27 cellular contexts compared by ENCODE assay signal in the genomic region with DNA sequence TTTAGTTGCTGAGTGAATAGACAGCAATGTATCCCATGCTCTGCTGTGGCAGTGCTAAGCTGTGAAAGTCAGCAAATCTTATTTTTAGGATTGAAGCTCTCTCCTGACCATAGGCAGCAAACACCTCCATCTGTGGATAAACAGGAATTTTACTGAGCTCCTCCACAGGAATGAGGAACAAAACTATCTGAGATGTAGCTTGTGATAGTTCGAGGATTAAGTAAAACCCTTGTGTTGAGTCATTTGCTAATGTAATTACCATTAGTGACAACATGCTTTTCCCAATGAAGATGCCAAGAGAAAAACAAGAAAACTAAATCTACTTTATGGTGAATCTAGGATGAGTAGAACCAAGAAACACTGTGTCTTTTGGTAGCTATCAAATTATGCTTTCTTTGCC.
DNase-seq lines count a peak whose midpoint lies in the region; ATAC-seq, FAIRE-seq and TF ChIP-seq lines count a peak whose summit lies in the region.
"Had no signal": no experiment of that assay in that cellular context is flagged by ENCODE, and none has a peak within 500 bp of the region (broad histone marks: within the 10 kb centered on the region; RNA-seq: fewer than 3 reads in every experiment).

No MANE protein-coding gene starts in this region.

- CTCF ChIA-PET in SK-N-SH (lab: Yijun Ruan, JAX): interaction anchor here (1.1 to 1.7 kb wide), 2 partner anchors 12 to 63 kb away, joined by 3 to 5 read pairs; no protein-coding TSS in a partner anchor

- no peaks in the 10 kb centered on the region for H4K20me1 ChIP-seq in SK-N-SH (ENCODE audit: insufficient read depth)
- peaks cover 4% of the 10 kb centered on the region for H4K20me1 ChIP-seq in astrocyte (ENCODE audit: insufficient read depth, low read length)

- H3K9me2 ChIP-seq in SK-N-SH: no peaks in the 10 kb centered on the region

- H2AFZ ChIP-seq in SK-N-SH (ENCODE audit: low read depth): no peak overlapping the region
- no peak overlapping the region for H2AFZ ChIP-seq in astrocyte (ENCODE audit: low read depth, low read length)

- H3K79me2 ChIP-seq in SK-N-SH (ENCODE audit: insufficient read depth): no peaks in the 10 kb centered on the region; the same call in 1 of the 2 replicates
- peaks cover 2% of the 10 kb centered on the region for H3K79me2 ChIP-seq in astrocyte (ENCODE audit: insufficient read depth, low read length)

- H3K36me3 Mint-ChIP-seq in astrocyte (ENCODE audit: low read depth, unreplicated experiment): no peaks in the 10 kb centered on the region
- H3K36me3 Mint-ChIP-seq: activated naive CD8-positive, alpha-beta T cell treated with anti-CD3 and anti-CD28 coated beads for 36 hours; memory B cell had no signal

- no peak overlapping the region for H3K27ac Mint-ChIP-seq in astrocyte (ENCODE audit: unreplicated experiment)
- H3K27ac Mint-ChIP-seq: activated CD8-positive, alpha-beta T cell treated with anti-CD3 and anti-CD28 coated beads, Interleukin-2, amount 10 ng/mL, durations not matched to agents 7 days and 5 days; activated naive CD8-positive, alpha-beta T cell treated with anti-CD3 and anti-CD28 coated beads for 36 hours; CD4-positive, alpha-beta T cell; IgD-negative memory B cell; memory B cell; T-helper 17 cell had no signal

- ATAC-seq in SK-N-SH treated with all-trans-retinoic acid at 6 μM for 48 hours (peak; percentile 64), aorta (ENCODE audit: low FRiP score) (no peak), gastrocnemius medialis (no peak)
- ATAC-seq: activated CD8-positive, alpha-beta T cell treated with anti-CD3 and anti-CD28 coated beads, Interleukin-2, amount 10 ng/mL, durations not matched to agents 7 days and 5 days; body of pancreas; left colon; T-helper 17 cell had no signal

- DNase-seq in SK-N-SH: no peak
- peak; percentile 32 for DNase-seq in astrocyte (ENCODE audit: low read depth)
- peak; percentile 16 for DNase-seq in kidney tubule cell (ENCODE audit: low spot score)
- DNase-seq in NCI-H1436 (lab: John Stamatoyannopoulos, UW): no peak
- DNase-seq in aorta: no peak
- DNase-seq in gastrocnemius medialis: no peak
- no peak for DNase-seq in activated CD4-positive, alpha-beta T cell treated with anti-CD3 and anti-CD28 coated beads, Interleukin-2, amount 50 U/mL, for 48 hours
- DNase-seq: activated CD8-positive, alpha-beta T cell treated with anti-CD3 and anti-CD28 coated beads, Interleukin-2, amount 10 ng/mL, durations not matched to agents 7 days and 5 days; activated effector memory CD4-positive, alpha-beta T cell treated with Interleukin-2 at 50 U/mL for 16 hours; activated naive CD8-positive, alpha-beta T cell treated with anti-CD3 and anti-CD28 coated beads for 36 hours; body of pancreas; CD4-positive, alpha-beta T cell; EL; foreskin melanocyte; GOT3; left colon; NCI-H2081 treated with DMSO at 0.1 percent for 48 hours; NCI-H446 treated with DMSO at 0.1 percent for 48 hours; stimulated activated naive CD4-positive, alpha-beta T cell; T-helper 17 cell had no signal

- no peaks in the 10 kb centered on the region for H3K27me3 Mint-ChIP-seq in astrocyte (ENCODE audit: low read depth, unreplicated experiment)

- no peak overlapping the region for H3K9ac ChIP-seq in SK-N-SH
- H3K9ac ChIP-seq in astrocyte (ENCODE audit: low read length): no peak overlapping the region

- WGBS in SK-N-SH (ENCODE audit: low lambda C conversion rate): 19% methylated on average over 1 of the region's 1 CpG
- 91 to 92% methylated on average over 1 of the region's 1 CpG for WGBS in aorta, 2 donors

- H3K4me2 ChIP-seq in SK-N-SH (no peak overlapping the region), astrocyte (ENCODE audit: low read length) (no peak overlapping the region)

- H3K4me1 ChIP-seq in SK-N-SH (ENCODE audit: control insufficient read depth in 1 of 2, insufficient read depth in 2 of 2, low read depth in 1 of 2, low read length in 1 of 2) (no peaks in the 10 kb centered on the region; a peak in 1 of 4 replicates), astrocyte (ENCODE audit: insufficient read depth, low read length) (peaks cover 11% of the 10 kb centered on the region), aorta (ENCODE audit: control insufficient read depth in 1 of 2, insufficient read depth in 2 of 2, low read length in 2 of 2) (peaks cover 0 to 4% of the 10 kb centered on the region in 2 donors), gastrocnemius medialis (peaks cover 41% of the 10 kb centered on the region in 2 donors)
- H3K4me1 ChIP-seq: body of pancreas, prostate gland had no signal

- TF ChIP-seq RAD21 in SK-N-SH (IDR thresholded peaks at IDR 0.05; ENCODE audit: low read length): no peak

- H3K4me1 Mint-ChIP-seq in astrocyte (ENCODE audit: low read depth, unreplicated experiment): peaks cover 3% of the 10 kb centered on the region
- H3K4me1 Mint-ChIP-seq: activated naive CD8-positive, alpha-beta T cell treated with anti-CD3 and anti-CD28 coated beads for 36 hours; IgD-negative memory B cell; memory B cell had no signal

- intact Hi-C loops in aorta (cut with DNase I): no loop called here
- intact Hi-C loops in gastrocnemius medialis (cut with DNase I; ENCODE audit: low total_unique reads): no loop called here

- FAIRE-seq in astrocyte (lab: Jason Lieb, UNC): peak; percentile 86

- H3F3A ChIP-seq in SK-N-SH (replicated peaks; ENCODE audit: insufficient read depth): peaks cover 3% of the 10 kb centered on the region

- H3K9me3 ChIP-seq in SK-N-SH: no peaks in the 10 kb centered on the region
- H3K9me3 ChIP-seq in astrocyte (ENCODE audit: insufficient read depth, low read depth, low read length): no peaks in the 10 kb centered on the region
- no peaks in the 10 kb centered on the region for H3K9me3 ChIP-seq in aorta (ENCODE audit: control insufficient read depth, low read length)
- H3K9me3 ChIP-seq in gastrocnemius medialis: no peaks in the 10 kb centered on the region
- H3K9me3 ChIP-seq: body of pancreas, neutrophil, prostate gland had no signal

- no peak overlapping the region for H3K4me3 ChIP-seq in SK-N-SH (ENCODE audit: low read depth in 2 of 2, low read length in 1 of 2)
- H3K4me3 ChIP-seq in astrocyte (ENCODE audit: insufficient read depth, low read depth, low read length): no peak overlapping the region
- H3K4me3 ChIP-seq in aorta (ENCODE audit: low read length in 2 of 2): no peak overlapping the region
- no peak overlapping the region for H3K4me3 ChIP-seq in gastrocnemius medialis
- H3K4me3 ChIP-seq: body of pancreas, prostate gland had no signal

- TF ChIP-seq CTCF in SK-N-SH (IDR thresholded peaks at IDR 0.05) (no peak), astrocyte (IDR thresholded peaks at IDR 0.05; ENCODE audit: insufficient read depth, low read depth, low read length) (no peak), gastrocnemius medialis (IDR thresholded peaks at IDR 0.05 in 4 of 5, conservative IDR thresholded peaks at IDR 0.05 in 1 of 5) (no peak)

- H3K9me3 Mint-ChIP-seq in astrocyte (ENCODE audit: unreplicated experiment): no peaks in the 10 kb centered on the region
- H3K9me3 Mint-ChIP-seq: activated naive CD8-positive, alpha-beta T cell treated with anti-CD3 and anti-CD28 coated beads for 36 hours; CD4-positive, alpha-beta T cell; memory B cell had no signal

- no peaks in the 10 kb centered on the region for H3K36me3 ChIP-seq in SK-N-SH (replicated peaks in 1 of 2; ENCODE audit: control insufficient read depth in 1 of 2, insufficient read depth in 2 of 2, low read length in 1 of 2)
- no peaks in the 10 kb centered on the region for H3K36me3 ChIP-seq in astrocyte (ENCODE audit: insufficient read depth, low read length)
- H3K36me3 ChIP-seq in aorta (ENCODE audit: control insufficient read depth in 1 of 2, insufficient read depth in 2 of 2, low read length in 1 of 2): no peaks in the 10 kb centered on the region
- H3K36me3 ChIP-seq in gastrocnemius medialis: no peaks in the 10 kb centered on the region
- H3K36me3 ChIP-seq: neutrophil, prostate gland had no signal

- POLR2A ChIA-PET in SK-N-SH (lab: Yijun Ruan, JAX): no interaction called here

- TF ChIP-seq EP300 in SK-N-SH (IDR thresholded peaks at IDR 0.05; ENCODE audit: borderline replicate concordance in 1 of 2, low read depth in 1 of 2, low read length in 1 of 2): no peak

- no peak for TF ChIP-seq POLR2A in gastrocnemius medialis (IDR thresholded peaks at IDR 0.05)

- H3K27me3 ChIP-seq in SK-N-SH (ENCODE audit: insufficient read depth): no peaks in the 10 kb centered on the region
- no peaks in the 10 kb centered on the region for H3K27me3 ChIP-seq in astrocyte (ENCODE audit: insufficient read depth, low read length)
- no peaks in the 10 kb centered on the region for H3K27me3 ChIP-seq in aorta (ENCODE audit: control insufficient read depth in 1 of 2, insufficient read depth in 2 of 2, low read length in 1 of 2)
- no peaks in the 10 kb centered on the region for H3K27me3 ChIP-seq in gastrocnemius medialis
- H3K27me3 ChIP-seq: body of pancreas, neutrophil had no signal

- no peak overlapping the region for H3K4me3 Mint-ChIP-seq in astrocyte (ENCODE audit: unreplicated experiment)
- H3K4me3 Mint-ChIP-seq: activated CD8-positive, alpha-beta T cell treated with anti-CD3 and anti-CD28 coated beads, Interleukin-2, amount 10 ng/mL, durations not matched to agents 7 days and 5 days; activated naive CD8-positive, alpha-beta T cell treated with anti-CD3 and anti-CD28 coated beads for 36 hours; CD4-positive, alpha-beta T cell; IgD-negative memory B cell; memory B cell; T-helper 17 cell had no signal

- H3K27ac ChIP-seq in SK-N-SH (ENCODE audit: low read depth in 2 of 2, low read length in 1 of 2) (peak overlapping the region in 1 of 2 experiments; percentile 17; a peak in 1 of 4 replicates), astrocyte (ENCODE audit: low read depth, low read length) (no peak overlapping the region), aorta (ENCODE audit: low read depth in 1 of 2, low read length in 2 of 2) (no peak overlapping the region), gastrocnemius medialis (no peak overlapping the region)
- H3K27ac ChIP-seq: 22Rv1, body of pancreas, neutrophil, prostate gland, RWPE1 had no signal

- in situ Hi-C loops in gastrocnemius medialis (cut with MboI; ENCODE audit: low sequenced_read_pairs in 4 of 4): no loop called here

TF ChIP-seq in SK-N-SH treated with all-trans-retinoic acid at 6 μM for 48 hours, 23 proteins besides CTCF, POLR2A, EP300 and RAD21 (continues in another document):
- no peak for TF ChIP-seq RARB (CRISPR knock-in tag; IDR thresholded peaks at IDR 0.05)
- TF ChIP-seq ZNF70 (CRISPR knock-in tag; IDR thresholded peaks at IDR 0.05): no peak
- TF ChIP-seq BACH2 (CRISPR knock-in tag; IDR thresholded peaks at IDR 0.05; ENCODE audit: borderline replicate concordance): no peak
- no peak for TF ChIP-seq SNAI2 (CRISPR knock-in tag; IDR thresholded peaks at IDR 0.05)
- TF ChIP-seq ZFP3 (CRISPR knock-in tag; IDR thresholded peaks at IDR 0.05): no peak
- TF ChIP-seq ISL1 (CRISPR knock-in tag; IDR thresholded peaks at IDR 0.05): no peak

TF ChIP-seq in SK-N-SH, 30 proteins besides CTCF, POLR2A, EP300 and RAD21 (continues in another document):
- TF ChIP-seq TEAD4 (IDR thresholded peaks at IDR 0.05; ENCODE audit: borderline replicate concordance, insufficient read depth) (no peak), SMC3 (IDR thresholded peaks at IDR 0.05; ENCODE audit: low read depth, low read length) (no peak), NRF1 (IDR thresholded peaks at IDR 0.05; ENCODE audit: low read depth, low read length) (no peak), TCF12 (IDR thresholded peaks at IDR 0.05) (no peak)

Comparison
In these comparisons a context has a peak if more than half of its experiments do, and no peak if none do; other contexts are left out.
1. DNase-seq: peak in astrocyte (single experiment) and kidney tubule cell (single experiment); none in SK-N-SH (single experiment), NCI-H1436 (single experiment), aorta (0 of 2), gastrocnemius medialis (0 of 2) and activated CD4-positive, alpha-beta T cell treated with anti-CD3 and anti-CD28 coated beads, Interleukin-2, amount 50 U/mL, for 48 hours (0 of 2).